In genomic region chr5:141634162-141634561, GRCh38 we compare ENCODE assay signal across 10 cellular contexts. TPM values are rescaled to one million over a fixed set of nuclear protein-coding genes. Genes with fewer than 3 reads are reported as not detected.
DNase-seq lines count a peak whose midpoint lies in the region; ATAC-seq and TF ChIP-seq lines count a peak whose summit lies in the region.
"Had no signal": no experiment of that assay in that cellular context is flagged by ENCODE, and none has a peak within 500 bp of the region (broad histone marks: within the 10 kb centered on the region; RNA-seq: fewer than 3 reads in every experiment).

No MANE protein-coding gene starts in this region.

- H4K20me1 ChIP-seq in SK-N-SH (ENCODE audit: insufficient read depth), result peaks cover 17% of the 10 kb centered on the region

- no peaks in the 10 kb centered on the region for H3K9me3 ChIP-seq in SK-N-SH

- TF ChIP-seq RAD21 in SK-N-SH (IDR thresholded peaks at IDR 0.05; ENCODE audit: low read length), result no peak

- H3K36me3 ChIP-seq in SK-N-SH (replicated peaks in 1 of 2; ENCODE audit: control insufficient read depth in 1 of 2, insufficient read depth in 2 of 2, low read length in 1 of 2), result peaks cover 27 to 33% of the 10 kb centered on the region in 2 experiments

- no peak for DNase-seq in natural killer cell treated with Interleukin-12 subunit alpha and Interleukin-12 subunit beta and Interleukin-15 and Interleukin-18, amount 100 ng/mL, for 72 hours (ENCODE audit: low spot score)
- DNase-seq in natural killer cell, result no peak
- DNase-seq in SIG-M5 treated with dmso at 0.1 percent for 504 hours (lab: John Stamatoyannopoulos, UW; ENCODE audit: unreplicated experiment), result peak; percentile 90
- no peak for DNase-seq in SK-N-SH
- no peak for DNase-seq in NCI-H1092 (lab: John Stamatoyannopoulos, UW)
- DNase-seq in substantia nigra (lab: John Stamatoyannopoulos, UW), result no peak
- DNase-seq in NCI-H146 treated with DMSO at 0.1 percent for 48 hours (lab: John Stamatoyannopoulos, UW; ENCODE audit: unreplicated experiment), result no peak
- DNase-seq: activated CD4-positive, alpha-beta T cell treated with anti-CD3 and anti-CD28 coated beads for 4 hours; nephron progenitor cell had no signal

- H3K9ac ChIP-seq in SK-N-SH, result no peak overlapping the region

- H3K27me3 Mint-ChIP-seq in natural killer cell treated with Interleukin-12 subunit alpha and Interleukin-12 subunit beta and Interleukin-15 and Interleukin-18, amount 100 ng/mL, for 72 hours, result no peaks in the 10 kb centered on the region
- no peaks in the 10 kb centered on the region for H3K27me3 Mint-ChIP-seq in natural killer cell (ENCODE audit: low read depth in 2 of 2)

- H3K4me1 ChIP-seq in SK-N-SH (ENCODE audit: control insufficient read depth in 1 of 2, insufficient read depth in 2 of 2, low read depth in 1 of 2, low read length in 1 of 2), result peaks cover 5 to 28% of the 10 kb centered on the region in 2 experiments; a peak in 3 of 4 replicates

- peak overlapping the region; percentile 6 to 39 for H3K27ac Mint-ChIP-seq in natural killer cell treated with Interleukin-12 subunit alpha and Interleukin-12 subunit beta and Interleukin-15 and Interleukin-18, amount 100 ng/mL, for 72 hours
- H3K27ac Mint-ChIP-seq in natural killer cell, result no peak overlapping the region
- H3K27ac Mint-ChIP-seq: nephron progenitor cell had no signal

- peaks cover 66% of the 10 kb centered on the region for H3K79me2 ChIP-seq in SK-N-SH (ENCODE audit: insufficient read depth)

- H3K9me2 ChIP-seq in SK-N-SH, result no peaks in the 10 kb centered on the region

- CTCF ChIA-PET in SK-N-SH (lab: Yijun Ruan, JAX), result interaction anchor here (0.9 to 19.7 kb wide), 9 partner anchors 10 to 453 kb away, joined by 3 to 207 read pairs (median 4); partner anchors contain the start of gene DIAPH1

- no peaks in the 10 kb centered on the region for H3F3A ChIP-seq in SK-N-SH (replicated peaks; ENCODE audit: insufficient read depth)

- H3K27ac ChIP-seq in SK-N-SH (ENCODE audit: low read depth in 2 of 2, low read length in 1 of 2) (no peak overlapping the region), substantia nigra (ENCODE audit: low read depth, low read length, poor library complexity, severe bottlenecking) (no peak overlapping the region)

- no peak overlapping the region for H3K4me2 ChIP-seq in SK-N-SH

- TF ChIP-seq CTCF in natural killer cell (IDR thresholded peaks at IDR 0.05) (no peak), SK-N-SH (IDR thresholded peaks at IDR 0.05) (no peak)

- no peak overlapping the region for H3K4me3 ChIP-seq in SK-N-SH (ENCODE audit: low read depth in 2 of 2, low read length in 1 of 2)

- no peaks in the 10 kb centered on the region for H3K9me3 Mint-ChIP-seq in natural killer cell treated with Interleukin-12 subunit alpha and Interleukin-12 subunit beta and Interleukin-15 and Interleukin-18, amount 100 ng/mL, for 72 hours
- no peaks in the 10 kb centered on the region for H3K9me3 Mint-ChIP-seq in natural killer cell
- H3K9me3 Mint-ChIP-seq: nephron progenitor cell had no signal

- H3K27me3 ChIP-seq in SK-N-SH (ENCODE audit: insufficient read depth), result no peaks in the 10 kb centered on the region

- peaks cover 6% of the 10 kb centered on the region for H3K36me3 Mint-ChIP-seq in natural killer cell treated with Interleukin-12 subunit alpha and Interleukin-12 subunit beta and Interleukin-15 and Interleukin-18, amount 100 ng/mL, for 72 hours
- no peaks in the 10 kb centered on the region for H3K36me3 Mint-ChIP-seq in natural killer cell

- H2AFZ ChIP-seq in SK-N-SH (ENCODE audit: low read depth), result no peak overlapping the region

- POLR2A ChIA-PET in SK-N-SH (lab: Yijun Ruan, JAX), result interaction anchor here (0.6 to 1.5 kb wide), 2 partner anchors 15 kb away, joined by 3 to 5 read pairs; partner anchors contain the start of gene DIAPH1

- peaks cover 25 to 30% of the 10 kb centered on the region in 2 donors for H3K4me1 Mint-ChIP-seq in natural killer cell treated with Interleukin-12 subunit alpha and Interleukin-12 subunit beta and Interleukin-15 and Interleukin-18, amount 100 ng/mL, for 72 hours (ENCODE audit: low read depth in 2 of 2)
- H3K4me1 Mint-ChIP-seq in natural killer cell, result peaks cover 22 to 36% of the 10 kb centered on the region in 2 donors

- WGBS in SK-N-SH (ENCODE audit: low lambda C conversion rate), result 84% methylated on average over 3 of the region's 3 CpGs

- no peak for TF ChIP-seq EP300 in SK-N-SH (IDR thresholded peaks at IDR 0.05; ENCODE audit: borderline replicate concordance in 1 of 2, low read depth in 1 of 2, low read length in 1 of 2)

- intact Hi-C loops in natural killer cell (cut with micrococcal nuclease), result no loop called here

- ATAC-seq in natural killer cell treated with Interleukin-12 subunit alpha and Interleukin-12 subunit beta and Interleukin-15 and Interleukin-18, amount 100 ng/mL, for 72 hours, result peak in 1 of 2 donors; percentile 29
- no peak for ATAC-seq in natural killer cell
- peak; percentile 47 for ATAC-seq in HG03025 (IDR thresholded peaks at IDR 0.05; ENCODE audit: low FRiP score, unreplicated experiment)

- peak overlapping the region; percentile 61 for H3K4me3 Mint-ChIP-seq in natural killer cell treated with Interleukin-12 subunit alpha and Interleukin-12 subunit beta and Interleukin-15 and Interleukin-18, amount 100 ng/mL, for 72 hours
- no peak overlapping the region for H3K4me3 Mint-ChIP-seq in natural killer cell

TF ChIP-seq in SK-N-SH, 30 proteins besides CTCF, POLR2A, EP300 and RAD21 (continues in another document):
- no peak for TF ChIP-seq SIN3A (IDR thresholded peaks at IDR 0.05; ENCODE audit: borderline replicate concordance, low read depth, low read length)
- TF ChIP-seq, protein P1, sequence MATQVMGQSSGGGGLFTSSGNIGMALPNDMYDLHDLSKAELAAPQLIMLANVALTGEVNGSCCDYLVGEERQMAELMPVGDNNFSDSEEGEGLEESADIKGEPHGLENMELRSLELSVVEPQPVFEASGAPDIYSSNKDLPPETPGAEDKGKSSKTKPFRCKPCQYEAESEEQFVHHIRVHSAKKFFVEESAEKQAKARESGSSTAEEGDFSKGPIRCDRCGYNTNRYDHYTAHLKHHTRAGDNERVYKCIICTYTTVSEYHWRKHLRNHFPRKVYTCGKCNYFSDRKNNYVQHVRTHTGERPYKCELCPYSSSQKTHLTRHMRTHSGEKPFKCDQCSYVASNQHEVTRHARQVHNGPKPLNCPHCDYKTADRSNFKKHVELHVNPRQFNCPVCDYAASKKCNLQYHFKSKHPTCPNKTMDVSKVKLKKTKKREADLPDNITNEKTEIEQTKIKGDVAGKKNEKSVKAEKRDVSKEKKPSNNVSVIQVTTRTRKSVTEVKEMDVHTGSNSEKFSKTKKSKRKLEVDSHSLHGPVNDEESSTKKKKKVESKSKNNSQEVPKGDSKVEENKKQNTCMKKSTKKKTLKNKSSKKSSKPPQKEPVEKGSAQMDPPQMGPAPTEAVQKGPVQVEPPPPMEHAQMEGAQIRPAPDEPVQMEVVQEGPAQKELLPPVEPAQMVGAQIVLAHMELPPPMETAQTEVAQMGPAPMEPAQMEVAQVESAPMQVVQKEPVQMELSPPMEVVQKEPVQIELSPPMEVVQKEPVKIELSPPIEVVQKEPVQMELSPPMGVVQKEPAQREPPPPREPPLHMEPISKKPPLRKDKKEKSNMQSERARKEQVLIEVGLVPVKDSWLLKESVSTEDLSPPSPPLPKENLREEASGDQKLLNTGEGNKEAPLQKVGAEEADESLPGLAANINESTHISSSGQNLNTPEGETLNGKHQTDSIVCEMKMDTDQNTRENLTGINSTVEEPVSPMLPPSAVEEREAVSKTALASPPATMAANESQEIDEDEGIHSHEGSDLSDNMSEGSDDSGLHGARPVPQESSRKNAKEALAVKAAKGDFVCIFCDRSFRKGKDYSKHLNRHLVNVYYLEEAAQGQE (IDR thresholded peaks at IDR 0.05; ENCODE audit: low read depth, low read length), result no peak
- TF ChIP-seq FOSL2 (IDR thresholded peaks at IDR 0.05; ENCODE audit: borderline replicate concordance, low read depth), result no peak

RNA-seq across cellular contexts. Expression of gene HDAC3, which starts 2.5 kb away (rescaled TPM):
- 100 to 1,000 TPM in 1 of 2 donors, 10 to 100 TPM in 1; 80.0 to 128 TPM for total RNA-seq in natural killer cell treated with Interleukin-12 subunit alpha and Interleukin-12 subunit beta and Interleukin-15 and Interleukin-18, amount 100 ng/mL, for 72 hours
- total RNA-seq in natural killer cell, result 10 to 100 TPM; 66.0 to 85.7 (median 74.7) TPM
- 104 and 115 TPM in 2 replicates for polyA plus RNA-seq in SK-N-SH (2012; rRNA removed)
- 74.7 and 86.2 TPM in 2 replicates for polyA plus RNA-seq in SK-N-SH (2012; cell fraction: cytosol; rRNA removed)
- polyA plus RNA-seq in SK-N-SH (2012; cell fraction: nucleus; rRNA removed), result 171 and 231 TPM in 2 replicates

RNA-seq across cellular contexts. Expression of gene RELL2, which starts 2.6 kb away (rescaled TPM):
- 10 to 100 TPM in 1 of 2 donors, 1 to 10 TPM in 1; 8.1 to 39.3 TPM for total RNA-seq in natural killer cell treated with Interleukin-12 subunit alpha and Interleukin-12 subunit beta and Interleukin-15 and Interleukin-18, amount 100 ng/mL, for 72 hours
- 1 to 10 TPM; 5.7 to 6.6 (median 6.1) TPM for total RNA-seq in natural killer cell
- 15.6 and 16.1 TPM in 2 replicates for polyA plus RNA-seq in SK-N-SH (2012; rRNA removed)
- polyA plus RNA-seq in SK-N-SH (2012; cell fraction: cytosol; rRNA removed), result 8.0 and 12.2 TPM in 2 replicates
- polyA plus RNA-seq in SK-N-SH (2012; cell fraction: nucleus; rRNA removed), result 46.7 and 59.2 TPM in 2 replicates

RNA-seq across cellular contexts. Expression of gene DIAPH1, which starts 15.4 kb away (rescaled TPM):
- 100 to 1,000 TPM; 280 to 289 TPM for total RNA-seq in natural killer cell treated with Interleukin-12 subunit alpha and Interleukin-12 subunit beta and Interleukin-15 and Interleukin-18, amount 100 ng/mL, for 72 hours
- 100 to 1,000 TPM; 410 to 456 (median 419) TPM for total RNA-seq in natural killer cell
- 28.2 and 30.4 TPM in 2 replicates for polyA plus RNA-seq in SK-N-SH (2012; rRNA removed)
- polyA plus RNA-seq in SK-N-SH (2012; cell fraction: cytosol; rRNA removed), result 20.6 and 29.6 TPM in 2 replicates
- polyA plus RNA-seq in SK-N-SH (2012; cell fraction: nucleus; rRNA removed), result 75.5 and 79.2 TPM in 2 replicates

RNA-seq across cellular contexts. Expression of gene FCHSD1, which starts 17.1 kb away (rescaled TPM):
- 10 to 100 TPM; 35.6 to 56.4 TPM for total RNA-seq in natural killer cell treated with Interleukin-12 subunit alpha and Interleukin-12 subunit beta and Interleukin-15 and Interleukin-18, amount 100 ng/mL, for 72 hours
- 100 to 1,000 TPM; 134 to 155 (median 147) TPM for total RNA-seq in natural killer cell
- polyA plus RNA-seq in SK-N-SH (2012; rRNA removed), result 49.2 and 58.3 TPM in 2 replicates
- polyA plus RNA-seq in SK-N-SH (2012; cell fraction: cytosol; rRNA removed), result 8.9 and 12.7 TPM in 2 replicates
- 382 and 466 TPM in 2 replicates for polyA plus RNA-seq in SK-N-SH (2012; cell fraction: nucleus; rRNA removed)

RNA-seq across cellular contexts. Expression of gene ARAP3, which starts 47.9 kb away (rescaled TPM):
- total RNA-seq in natural killer cell treated with Interleukin-12 subunit alpha and Interleukin-12 subunit beta and Interleukin-15 and Interleukin-18, amount 100 ng/mL, for 72 hours, result 10 to 100 TPM; 17.5 to 22.6 TPM
- total RNA-seq in natural killer cell, result 10 to 100 TPM; 13.9 to 25.2 (median 19.6) TPM
- 5.5 and 6.5 TPM in 2 replicates for polyA plus RNA-seq in SK-N-SH (2012; rRNA removed)
- 2.8 and 4.6 TPM in 2 replicates for polyA plus RNA-seq in SK-N-SH (2012; cell fraction: cytosol; rRNA removed)
- 31.5 and 41.8 TPM in 2 replicates for polyA plus RNA-seq in SK-N-SH (2012; cell fraction: nucleus; rRNA removed)

Comparison
In these comparisons a context has a peak if more than half of its experiments do, and no peak if none do; other contexts are left out.
1. H3K27ac Mint-ChIP-seq: peak in natural killer cell treated with Interleukin-12 subunit alpha and Interleukin-12 subunit beta and Interleukin-15 and Interleukin-18, amount 100 ng/mL, for 72 hours (2 of 2); none in natural killer cell (0 of 2).